ENCODE assay signal across 1 cellular context in genomic region chr16:46883690-46884512, GRCh38.
TF ChIP-seq lines count a peak whose summit lies in the region.

Gene GPT2, plus strand, starts transcription at chr16:46884362. Its CDS starts 354 bp downstream, at chr16:46884716.

TF ChIP-seq in HepG2, 621 proteins besides CTCF, POLR2A, EP300 and RAD21 (continued from another document and continues in another):
- TF ChIP-seq SMARCE1 (IDR thresholded peaks at IDR 0.05; ENCODE audit: borderline replicate concordance) (no peak), GATAD1 (CRISPR knock-in tag; IDR thresholded peaks at IDR 0.05) (peak; percentile 80), ZNF678 (CRISPR knock-in tag; IDR thresholded peaks at IDR 0.05) (peak; percentile 58), HCFC1 (IDR thresholded peaks at IDR 0.05; ENCODE audit: low read depth, low read length) (peak; percentile 98), MAFF (IDR thresholded peaks at IDR 0.05; ENCODE audit: low read depth, low read length) (no peak), ZC3H4 (CRISPR knock-in tag; IDR thresholded peaks at IDR 0.05; ENCODE audit: borderline replicate concordance) (no peak; the same call in 1 of the 2 replicates), ATAD3A (CRISPR knock-in tag; IDR thresholded peaks at IDR 0.05) (peak; percentile 89; the same call in 1 of the 2 replicates), TERF1 (CRISPR knock-in tag; IDR thresholded peaks at IDR 0.05) (no peak), ZNF543 (CRISPR knock-in tag; IDR thresholded peaks at IDR 0.05) (peak; percentile 81), MAZ (IDR thresholded peaks at IDR 0.05; ENCODE audit: borderline replicate concordance, low read depth, low read length) (peak; percentile 97), MAZ (CRISPR knock-in tag; IDR thresholded peaks at IDR 0.05; ENCODE audit: low read depth) (peak; percentile 99), ZNF558 (CRISPR knock-in tag; IDR thresholded peaks at IDR 0.05; ENCODE audit: borderline replicate concordance) (peak; percentile 80; the same call in 1 of the 2 replicates), ZNF576 (CRISPR knock-in tag; IDR thresholded peaks at IDR 0.05) (no peak), ELF1 (CRISPR knock-in tag; IDR thresholded peaks at IDR 0.05) (peak; percentile 69), ZNF18 (CRISPR knock-in tag; IDR thresholded peaks at IDR 0.05; ENCODE audit: insufficient replicate concordance) (peak; percentile 91), ZFP1 (CRISPR knock-in tag; IDR thresholded peaks at IDR 0.05) (no peak; the same call in 1 of the 2 replicates), ZNF740 (CRISPR knock-in tag; IDR thresholded peaks at IDR 0.05) (no peak), NFE2L2 (IDR thresholded peaks at IDR 0.05; ENCODE audit: low read length) (no peak), NPAS2 (CRISPR knock-in tag; IDR thresholded peaks at IDR 0.05; ENCODE audit: borderline replicate concordance) (no peak), JUNB (CRISPR knock-in tag; IDR thresholded peaks at IDR 0.05; ENCODE audit: borderline replicate concordance) (no peak), JARID2 (CRISPR knock-in tag; IDR thresholded peaks at IDR 0.05; ENCODE audit: insufficient replicate concordance) (peak; percentile 81), ZNF282 (IDR thresholded peaks at IDR 0.05; ENCODE audit: partially characterized antibody) (no peak), ZNF205 (CRISPR knock-in tag; IDR thresholded peaks at IDR 0.05) (peak; percentile 95; the same call in 1 of the 2 replicates), ZNF770 (CRISPR knock-in tag; IDR thresholded peaks at IDR 0.05) (peak; percentile 68; the same call in 1 of the 2 replicates), ZNF17 (CRISPR knock-in tag; IDR thresholded peaks at IDR 0.05) (peak; percentile 90; the same call in 1 of the 2 replicates), BATF2 (CRISPR knock-in tag; IDR thresholded peaks at IDR 0.05) (no peak; the same call in 1 of the 2 replicates), RERE (CRISPR knock-in tag; IDR thresholded peaks at IDR 0.05; ENCODE audit: low read depth) (peak; percentile 83; the same call in 1 of the 2 replicates), TSC22D2 (CRISPR knock-in tag; IDR thresholded peaks at IDR 0.05; ENCODE audit: borderline replicate concordance) (peak; percentile 93), KAT7 (CRISPR knock-in tag; IDR thresholded peaks at IDR 0.05; ENCODE audit: borderline replicate concordance) (peak; percentile 99), ZNF777 (CRISPR knock-in tag; IDR thresholded peaks at IDR 0.05) (peak; percentile 76), ZBTB39 (CRISPR knock-in tag; IDR thresholded peaks at IDR 0.05) (no peak), IRF9 (CRISPR knock-in tag; IDR thresholded peaks at IDR 0.05; ENCODE audit: borderline replicate concordance) (peak; percentile 95), ZBTB34 (CRISPR knock-in tag; IDR thresholded peaks at IDR 0.05) (0 out of 2 replicates have a peak, but pooled peaks have one; percentile 62), ZNF816 (CRISPR knock-in tag; IDR thresholded peaks at IDR 0.05; ENCODE audit: borderline replicate concordance) (peak; percentile 91; the same call in 1 of the 2 replicates), CBX1 (IDR thresholded peaks at IDR 0.05; ENCODE audit: low read depth) (peak; percentile 95), ELK4 (CRISPR knock-in tag; IDR thresholded peaks at IDR 0.05; ENCODE audit: borderline replicate concordance) (peak; percentile 61; the same call in 1 of the 2 replicates), ZBTB43 (CRISPR knock-in tag; conservative IDR thresholded peaks at IDR 0.05) (peak; percentile 54), ZNF569 (CRISPR knock-in tag; IDR thresholded peaks at IDR 0.05; ENCODE audit: borderline replicate concordance) (no peak), ZNF841 (CRISPR knock-in tag; IDR thresholded peaks at IDR 0.05; ENCODE audit: borderline replicate concordance) (no peak), HHEX (CRISPR knock-in tag; IDR thresholded peaks at IDR 0.05) (peak; percentile 54; the same call in 1 of the 2 replicates), KDM5A (IDR thresholded peaks at IDR 0.05; ENCODE audit: borderline replicate concordance, low read length) (no peak), AGO2 (optimal IDR thresholded peaks at IDR 0.05; ENCODE audit: low read depth, low read length) (peak; percentile 94)
